11 cellular contexts compared by ENCODE assay signal in genomic region chr17:61490540-61490975, GRCh38. TPM values are rescaled to one million over a fixed set of nuclear protein-coding genes. Genes with fewer than 3 reads are reported as not detected.
DNase-seq lines count a peak whose midpoint lies in the region; TF ChIP-seq lines count a peak whose summit lies in the region.
"Had no signal": no experiment of that assay in that cellular context is flagged by ENCODE, and none has a peak within 500 bp of the region (broad histone marks: within the 10 kb centered on the region; RNA-seq: fewer than 3 reads in every experiment).

No MANE protein-coding gene starts in this region.

- H3K4me3 ChIP-seq in fibroblast of mammary gland (ENCODE audit: control insufficient read depth, low read depth, low read length), result no peak overlapping the region

- no peaks in the 10 kb centered on the region for H3K9me3 Mint-ChIP-seq in activated naive CD4-positive, alpha-beta T cell treated with anti-CD3 and anti-CD28 coated beads for 36 hours
- H3K9me3 Mint-ChIP-seq: activated naive CD8-positive, alpha-beta T cell treated with anti-CD3 and anti-CD28 coated beads, Interleukin-2, amount 50 U/mL, for 24 hours; naive B cell had no signal

- CTCF ChIA-PET in activated naive CD4-positive, alpha-beta T cell treated with anti-CD3 and anti-CD28 coated beads for 36 hours (lab: Charles Lee), result no interaction called here

- H3K4me3 Mint-ChIP-seq in activated naive CD4-positive, alpha-beta T cell treated with anti-CD3 and anti-CD28 coated beads for 36 hours, result no peak overlapping the region
- H3K4me3 Mint-ChIP-seq: activated naive CD8-positive, alpha-beta T cell treated with anti-CD3 and anti-CD28 coated beads, Interleukin-2, amount 50 U/mL, for 24 hours had no signal

- intact Hi-C loops in posterior vena cava (cut with DNase I), result loop anchor here in 1 of 2 donors (5.0 kb wide), 1 partner anchor 517 kb away; no protein-coding TSS in a partner anchor
- intact Hi-C loops in activated naive CD4-positive, alpha-beta T cell treated with anti-CD3 and anti-CD28 coated beads for 36 hours (cut with micrococcal nuclease), result no loop called here

- H3K36me3 Mint-ChIP-seq in activated naive CD4-positive, alpha-beta T cell treated with anti-CD3 and anti-CD28 coated beads for 36 hours (ENCODE audit: low read depth), result no peaks in the 10 kb centered on the region
- H3K36me3 Mint-ChIP-seq: naive B cell had no signal

- H3K27me3 Mint-ChIP-seq in activated naive CD4-positive, alpha-beta T cell treated with anti-CD3 and anti-CD28 coated beads for 36 hours (ENCODE audit: low read depth), result no peaks in the 10 kb centered on the region

- H3K27ac Mint-ChIP-seq in activated naive CD4-positive, alpha-beta T cell treated with anti-CD3 and anti-CD28 coated beads for 36 hours, result no peak overlapping the region
- H3K27ac Mint-ChIP-seq: activated naive CD8-positive, alpha-beta T cell treated with anti-CD3 and anti-CD28 coated beads, Interleukin-2, amount 50 U/mL, for 24 hours; naive B cell had no signal

- DNase-seq in GM04503 (ENCODE audit: low read depth) (peak; percentile 59), fibroblast of mammary gland (ENCODE audit: low read depth) (peak; percentile 62), posterior vena cava (ENCODE audit: low spot score) (peak; percentile 58), iPS-NIHi7 (ENCODE audit: extremely low spot score) (no peak), RPMI8226 (no peak), NCI-H1092 (lab: John Stamatoyannopoulos, UW) (no peak)
- DNase-seq in activated naive CD4-positive, alpha-beta T cell treated with anti-CD3 and anti-CD28 coated beads for 36 hours, result no peak
- DNase-seq: activated naive CD8-positive, alpha-beta T cell treated with anti-CD3 and anti-CD28 coated beads, Interleukin-2, amount 50 U/mL, for 24 hours; naive B cell; NCI-H1694 had no signal

- H3K4me1 Mint-ChIP-seq in activated naive CD4-positive, alpha-beta T cell treated with anti-CD3 and anti-CD28 coated beads for 36 hours (ENCODE audit: low read depth), result no peaks in the 10 kb centered on the region
- H3K4me1 Mint-ChIP-seq: activated naive CD8-positive, alpha-beta T cell treated with anti-CD3 and anti-CD28 coated beads, Interleukin-2, amount 50 U/mL, for 24 hours had no signal

- no peak for TF ChIP-seq CTCF in fibroblast of mammary gland (conservative IDR thresholded peaks at IDR 0.05; ENCODE audit: control insufficient read depth, insufficient read depth, low read depth, low read length)

TF ChIP-seq in PFSK-1, 5 proteins besides CTCF, POLR2A, EP300 and RAD21:
- TF ChIP-seq FOXP2 (optimal IDR thresholded peaks at IDR 0.05; ENCODE audit: borderline replicate concordance, extremely low read depth, extremely low read length, insufficient read depth) (no peak), TAF1 (IDR thresholded peaks at IDR 0.05; ENCODE audit: borderline replicate concordance, insufficient read depth, low read length) (peak; percentile 33; the same call in 1 of the 2 replicates)

RNA-seq across cellular contexts. Expression of gene TBX4, which starts 38.3 kb away (rescaled TPM):
- not detected for polyA plus RNA-seq in PFSK-1 (2012; ENCODE audit: insufficient read length, low read depth)
- total RNA-seq in posterior vena cava, result under 1 TPM in 1 of 2 donors, not detected in 1; 0.24 TPM
- not detected for total RNA-seq in activated naive CD4-positive, alpha-beta T cell treated with anti-CD3 and anti-CD28 coated beads for 36 hours

Comparison
In these comparisons a context has a peak if more than half of its experiments do, and no peak if none do; other contexts are left out.
1. DNase-seq: peak in GM04503 (single experiment), fibroblast of mammary gland (single experiment) and posterior vena cava (single experiment); none in activated naive CD4-positive, alpha-beta T cell treated with anti-CD3 and anti-CD28 coated beads for 36 hours (single experiment), iPS-NIHi7 (single experiment), RPMI8226 (single experiment) and NCI-H1092 (single experiment).